8 cellular contexts compared by ENCODE assay signal in the genomic region with DNA sequence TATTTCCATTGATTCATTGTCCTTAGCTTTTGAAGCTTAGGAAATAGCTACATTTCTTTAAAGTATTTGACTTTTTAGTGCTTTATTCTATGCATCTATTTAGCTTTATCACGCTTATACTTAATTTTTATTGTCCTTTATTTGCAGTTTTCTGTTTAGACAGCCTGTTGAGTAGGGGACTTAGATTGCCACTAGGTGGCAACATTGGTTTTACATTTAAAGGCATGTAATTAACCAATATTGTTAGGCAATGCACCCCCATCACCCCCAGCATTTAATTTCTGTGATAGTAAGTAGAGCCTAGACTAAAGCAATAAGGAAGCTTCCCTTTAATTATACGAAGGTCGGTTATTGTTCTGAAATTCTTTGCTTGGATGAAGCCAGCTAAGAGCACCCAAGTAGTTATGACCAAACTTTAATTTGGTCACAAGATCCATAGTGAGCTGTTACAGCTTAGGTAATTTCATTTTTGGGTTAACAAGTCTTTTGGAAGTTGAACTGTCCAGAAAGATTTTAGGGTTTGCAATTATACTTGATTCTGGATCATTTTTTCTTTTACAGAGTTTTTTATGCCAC. TPM values are rescaled to one million over a fixed set of nuclear protein-coding genes. Genes with fewer than 3 reads are reported as not detected.
A peak's percentile ranks its signal among the peaks of the same experiment; 100 is the strongest.
DNase-seq lines count a peak whose midpoint lies in the region; ATAC-seq, FAIRE-seq and TF ChIP-seq lines count a peak whose summit lies in the region.

No MANE protein-coding gene starts in this region.

- no peak for ATAC-seq in GM19324 (IDR thresholded peaks at IDR 0.05; ENCODE audit: low FRiP score, unreplicated experiment)
- no peak for ATAC-seq in GM19463 (IDR thresholded peaks at IDR 0.05; ENCODE audit: unreplicated experiment)
- no peak for ATAC-seq in GM19035 (IDR thresholded peaks at IDR 0.05; ENCODE audit: unreplicated experiment)

- no peak overlapping the region for H3K18ac ChIP-seq in mesendoderm (ENCODE audit: low read length)

- H3K27ac ChIP-seq in mesendoderm (ENCODE audit: low read depth, low read length) = no peak overlapping the region

- no peak overlapping the region for H3K23ac ChIP-seq in mesendoderm (ENCODE audit: low read length)

- H2AK5ac ChIP-seq in mesendoderm (ENCODE audit: low read length) = no peak overlapping the region

- H3K4ac ChIP-seq in mesendoderm (ENCODE audit: low read depth, low read length) = no peak overlapping the region

- H2BK120ac ChIP-seq in mesendoderm (ENCODE audit: low read depth, low read length) = no peak overlapping the region

- TF ChIP-seq CTCF in AG09309 (IDR thresholded peaks at IDR 0.05; ENCODE audit: control insufficient read depth, insufficient read depth, low read depth, low read length, missing control alignments) = peak; percentile 68

- no peak overlapping the region for H2BK5ac ChIP-seq in mesendoderm (ENCODE audit: low read length)

- no peak overlapping the region for H3K4me3 ChIP-seq in AG09309 (ENCODE audit: control insufficient read depth, low read depth, low read length)
- H3K4me3 ChIP-seq in mesendoderm (ENCODE audit: low read length) = no peak overlapping the region

- no peak overlapping the region for H3K4me2 ChIP-seq in mesendoderm (ENCODE audit: low read length)

- FAIRE-seq in GM19239 (lab: Jason Lieb, UNC) = peak; percentile 40

- H4K8ac ChIP-seq in mesendoderm (ENCODE audit: low read depth, low read length) = no peak overlapping the region

- H3K79me2 ChIP-seq in mesendoderm (ENCODE audit: control insufficient read depth, insufficient read depth, low read length) = no peaks in the 10 kb centered on the region

- no peak overlapping the region for H3K9ac ChIP-seq in mesendoderm (ENCODE audit: low read length)

- H3K56ac ChIP-seq in mesendoderm (ENCODE audit: low read length) = no peak overlapping the region

- H3K27me3 ChIP-seq in mesendoderm (ENCODE audit: insufficient read depth, low read length, poor library complexity) = no peaks in the 10 kb centered on the region

- no peak overlapping the region for H4K5ac ChIP-seq in mesendoderm (ENCODE audit: low read length)

- DNase-seq in AG09309 (ENCODE audit: low read depth) = peak; percentile 35
- DNase-seq in GM19239 (ENCODE audit: insufficient read length, low spot score) = no peak
- DNase-seq in NCI-H82 treated with DMSO at 0.1 percent for 48 hours (lab: John Stamatoyannopoulos, UW; ENCODE audit: unreplicated experiment) = peak; percentile 38
- DNase-seq in dedifferentiated amniotic fluid mesenchymal stem cell (ENCODE audit: extremely low spot score) = peak; percentile 47
- peak; percentile 37 for DNase-seq in mesendoderm

- H3K4me1 ChIP-seq in mesendoderm (ENCODE audit: control insufficient read depth, low read depth, low read length) = no peaks in the 10 kb centered on the region

- H2BK15ac ChIP-seq in mesendoderm (replicated peaks; ENCODE audit: low read depth) = no peak overlapping the region

- H3K36me3 ChIP-seq in mesendoderm (ENCODE audit: control insufficient read depth, insufficient read depth, low read length) = no peaks in the 10 kb centered on the region

- WGBS in mesendoderm (ENCODE audit: extremely low coverage, insufficient coverage, low lambda C conversion rate) = no CpG with 5 or more reads among the region's 3 CpGs

- no peaks in the 10 kb centered on the region for H3K79me1 ChIP-seq in mesendoderm (ENCODE audit: low read length)

RNA-seq across cellular contexts. Expression of gene B3GLCT, which starts 36.5 kb away (rescaled TPM):
- 4.2 TPM for polyA plus RNA-seq in mesendoderm (2013, experiment 1 of 2)
- 4.0 TPM for polyA plus RNA-seq in mesendoderm (2013, experiment 2 of 2)
